ENCODE assay signal across 7 cellular contexts in the genomic region with DNA sequence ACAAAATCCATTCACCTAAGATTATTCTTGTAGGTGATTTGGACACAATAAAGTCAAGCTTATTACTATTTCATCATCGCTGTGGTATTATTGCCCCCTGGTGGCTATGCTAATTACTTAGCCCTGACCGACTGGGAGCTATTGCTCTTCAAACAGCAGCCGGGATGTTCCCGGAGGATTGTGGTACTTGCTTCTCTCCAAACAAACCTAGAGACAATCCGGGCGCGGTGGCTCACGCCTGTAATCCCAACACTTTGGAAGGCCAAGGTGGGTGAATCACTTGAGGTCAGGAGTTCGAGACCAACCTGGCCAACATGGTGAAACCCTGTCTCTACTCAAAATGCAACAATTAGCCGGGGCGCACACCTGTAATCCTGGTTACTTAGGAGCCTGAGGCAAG. TPM values are rescaled to one million over a fixed set of nuclear protein-coding genes. Genes with fewer than 3 reads are reported as not detected.
DNase-seq lines count a peak whose midpoint lies in the region; ATAC-seq and TF ChIP-seq lines count a peak whose summit lies in the region.

No MANE protein-coding gene starts in this region.

- H3K9me3 ChIP-seq in right lobe of liver (no peaks in the 10 kb centered on the region), aorta (ENCODE audit: control insufficient read depth, low read length) (no peaks in the 10 kb centered on the region)

- ATAC-seq in right lobe of liver (peak; percentile 95 to 98 (median 98)), aorta (ENCODE audit: low FRiP score) (peak; percentile 69)

- WGBS in right lobe of liver (ENCODE audit: insufficient coverage, low coverage, low lambda C conversion rate, missing lambda C conversion rate): 26% methylated on average over 10 of the region's 11 CpGs
- WGBS in aorta, 2 donors: 37 to 38% methylated on average over 11 of the region's 11 CpGs

- no peak for TF ChIP-seq POLR2A in right lobe of liver (IDR thresholded peaks at IDR 0.05)

- H3K4me1 ChIP-seq in right lobe of liver: no peaks in the 10 kb centered on the region
- no peaks in the 10 kb centered on the region for H3K4me1 ChIP-seq in aorta (ENCODE audit: control insufficient read depth in 1 of 2, insufficient read depth in 2 of 2, low read length in 2 of 2)

- no peak overlapping the region for H3K27ac ChIP-seq in HL-60 (replicated peaks)
- no peak overlapping the region for H3K27ac ChIP-seq in right lobe of liver
- H3K27ac ChIP-seq in aorta (ENCODE audit: low read depth in 1 of 2, low read length in 2 of 2): no peak overlapping the region

- TF ChIP-seq CTCF in HL-60 (IDR thresholded peaks at IDR 0.05; ENCODE audit: insufficient read depth, low read length) (peak; percentile 11), right lobe of liver (IDR thresholded peaks at IDR 0.05) (peak; percentile 73 to 81 (median 74))

- intact Hi-C loops in right lobe of liver (cut with DNase I) (no loop called here), aorta (cut with DNase I) (loop anchor here (10.0 kb wide), 3 partner anchors 72 to 572 kb away; a partner anchor contains a TSS)

- peak; percentile 88 for DNase-seq in EH (ENCODE audit: low read depth)
- peak; percentile 11 to 20 for DNase-seq in HL-60 (ENCODE audit: low read depth in 1 of 2, low spot score in 1 of 2)
- DNase-seq in SHP77 treated with DMSO at 0.1 percent for 48 hours (lab: John Stamatoyannopoulos, UW): peak; percentile 6
- peak; percentile 82 for DNase-seq in dermis blood vessel endothelial cell
- DNase-seq in right lobe of liver: peak in 2 of 3 donors; percentile 40 to 65
- DNase-seq in aorta: no peak
- no peak for DNase-seq in DMS79 (lab: John Stamatoyannopoulos, UW)

- H3K36me3 ChIP-seq in right lobe of liver (no peaks in the 10 kb centered on the region), aorta (ENCODE audit: control insufficient read depth in 1 of 2, insufficient read depth in 2 of 2, low read length in 1 of 2) (no peaks in the 10 kb centered on the region)

- H3K27me3 ChIP-seq in HL-60 (ENCODE audit: insufficient read depth, poor library complexity, severe bottlenecking) (no peaks in the 10 kb centered on the region), right lobe of liver (no peaks in the 10 kb centered on the region), aorta (ENCODE audit: control insufficient read depth in 1 of 2, insufficient read depth in 2 of 2, low read length in 1 of 2) (no peaks in the 10 kb centered on the region)

- H3K4me3 ChIP-seq in HL-60 (replicated peaks; ENCODE audit: insufficient read depth, low read length) (no peak overlapping the region), right lobe of liver (no peak overlapping the region), aorta (ENCODE audit: low read length in 2 of 2) (no peak overlapping the region)

RNA-seq across cellular contexts. Expression of a gene that starts 15.4 kb away (rescaled TPM):
- total RNA-seq in dermis blood vessel endothelial cell: not detected in 2 replicates
- under 1 TPM in 1 of 6 experiments, not detected in 5; 0.25 TPM for total RNA-seq in right lobe of liver
- not detected for total RNA-seq in aorta
- polyA plus RNA-seq in aorta: not detected

Comparison
In these comparisons a context has a peak if more than half of its experiments do, and no peak if none do; other contexts are left out.
1. DNase-seq: peak in EH (single experiment), HL-60 (2 of 2), SHP77 treated with DMSO at 0.1 percent for 48 hours (single experiment), dermis blood vessel endothelial cell (single experiment) and right lobe of liver (2 of 3); none in aorta (0 of 2) and DMS79 (single experiment).
2. intact Hi-C loops: an anchor here in aorta (10.0 kb wide); none called in right lobe of liver.